16 cellular contexts compared by ENCODE assay signal in the genomic region with DNA sequence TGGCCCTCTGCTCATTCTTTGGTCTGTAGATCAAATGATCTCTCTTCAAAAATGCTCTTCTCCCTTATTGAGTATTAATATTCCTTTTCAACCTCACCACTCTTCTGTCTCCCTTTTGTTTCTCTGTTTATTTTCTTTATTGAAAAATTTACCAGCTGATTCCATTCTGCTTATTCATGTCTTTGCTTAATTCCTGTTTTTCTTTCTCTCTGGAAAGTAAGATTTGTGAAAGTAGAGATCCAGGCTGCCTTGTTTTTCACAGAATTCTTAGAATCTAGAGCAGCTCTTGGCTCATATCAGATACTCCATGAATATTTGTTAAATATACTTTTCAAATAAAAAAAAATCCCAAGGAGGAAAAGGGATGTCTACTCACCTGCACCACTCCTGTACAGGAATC.
A peak's percentile ranks its signal among the peaks of the same experiment; 100 is the strongest.
DNase-seq lines count a peak whose midpoint lies in the region; ATAC-seq and TF ChIP-seq lines count a peak whose summit lies in the region.
"Had no signal": no experiment of that assay in that cellular context is flagged by ENCODE, and none has a peak within 500 bp of the region (broad histone marks: within the 10 kb centered on the region; RNA-seq: fewer than 3 reads in every experiment).

No MANE protein-coding gene starts in this region.

- H3K4me1 Mint-ChIP-seq in activated naive CD8-positive, alpha-beta T cell (ENCODE audit: low read depth), result peaks cover 69% of the 10 kb centered on the region
- H3K4me1 Mint-ChIP-seq in activated naive CD8-positive, alpha-beta T cell treated with anti-CD3 and anti-CD28 coated beads, Interleukin-2, amount 50 U/mL, for 24 hours, result peaks cover 63% of the 10 kb centered on the region
- H3K4me1 Mint-ChIP-seq in central memory CD8-positive, alpha-beta T cell, result peaks cover 42% of the 10 kb centered on the region
- peaks cover 32 to 62% of the 10 kb centered on the region in 2 donors for H3K4me1 Mint-ChIP-seq in stimulated activated naive B cell treated with anti-CD40 and anti-IgM and Interleukin-4, amounts not matched to agents 10 μg/mL and 1 μg/mL and 100 μg/mL, for 72 hours
- H3K4me1 Mint-ChIP-seq: endodermal cell had no signal

- H3K4me3 Mint-ChIP-seq in activated naive CD8-positive, alpha-beta T cell, result no peak overlapping the region
- no peak overlapping the region for H3K4me3 Mint-ChIP-seq in activated naive CD8-positive, alpha-beta T cell treated with anti-CD3 and anti-CD28 coated beads, Interleukin-2, amount 50 U/mL, for 24 hours
- H3K4me3 Mint-ChIP-seq in central memory CD8-positive, alpha-beta T cell, result no peak overlapping the region
- H3K4me3 Mint-ChIP-seq in stimulated activated naive B cell treated with anti-CD40 and anti-IgM and Interleukin-4, amounts not matched to agents 10 μg/mL and 1 μg/mL and 100 μg/mL, for 72 hours, result peak overlapping the region in 1 of 2 donors; percentile 21
- H3K4me3 Mint-ChIP-seq: endodermal cell had no signal

- no peaks in the 10 kb centered on the region for H3K27me3 Mint-ChIP-seq in activated naive CD8-positive, alpha-beta T cell
- H3K27me3 Mint-ChIP-seq in activated naive CD8-positive, alpha-beta T cell treated with anti-CD3 and anti-CD28 coated beads, Interleukin-2, amount 50 U/mL, for 24 hours, result no peaks in the 10 kb centered on the region
- no peaks in the 10 kb centered on the region for H3K27me3 Mint-ChIP-seq in central memory CD8-positive, alpha-beta T cell
- no peaks in the 10 kb centered on the region for H3K27me3 Mint-ChIP-seq in stimulated activated naive B cell treated with anti-CD40 and anti-IgM and Interleukin-4, amounts not matched to agents 10 μg/mL and 1 μg/mL and 100 μg/mL, for 72 hours

- no peaks in the 10 kb centered on the region for H3K9me3 Mint-ChIP-seq in activated naive CD8-positive, alpha-beta T cell (ENCODE audit: low read depth)
- H3K9me3 Mint-ChIP-seq in activated naive CD8-positive, alpha-beta T cell treated with anti-CD3 and anti-CD28 coated beads, Interleukin-2, amount 50 U/mL, for 24 hours, result no peaks in the 10 kb centered on the region
- no peaks in the 10 kb centered on the region for H3K9me3 Mint-ChIP-seq in central memory CD8-positive, alpha-beta T cell
- H3K9me3 Mint-ChIP-seq in stimulated activated naive B cell treated with anti-CD40 and anti-IgM and Interleukin-4, amounts not matched to agents 10 μg/mL and 1 μg/mL and 100 μg/mL, for 72 hours, result no peaks in the 10 kb centered on the region
- H3K9me3 Mint-ChIP-seq: endodermal cell had no signal

- no peak for DNase-seq in activated naive CD8-positive, alpha-beta T cell treated with anti-CD3 and anti-CD28 coated beads, Interleukin-2, amount 50 U/mL, for 24 hours
- DNase-seq in RWPE2 (ENCODE audit: low spot score) (no peak), omental fat pad (ENCODE audit: low spot score) (no peak), NCI-H2081 treated with DMSO at 0.1 percent for 48 hours (lab: John Stamatoyannopoulos, UW) (no peak), cerebellum (ENCODE audit: low spot score) (no peak)
- no peak for DNase-seq in central memory CD8-positive, alpha-beta T cell (ENCODE audit: low spot score in 2 of 2)
- DNase-seq in stimulated activated naive B cell treated with anti-CD40 and anti-IgM and Interleukin-4, amounts not matched to agents 10 μg/mL and 1 μg/mL and 100 μg/mL, for 72 hours, result no peak
- DNase-seq: amygdala; cerebellar nuclear complex; endodermal cell; NCI-H1092 treated with DMSO at 0.1 percent for 48 hours; NCI-H2107; NCI-H510A treated with DMSO at 0.1 percent for 48 hours; stimulated activated CD8-positive, alpha-beta memory T cell treated with anti-CD3 and anti-CD28 coated beads, Interleukin-4, amount 100 ng/mL, for 48 hours; WERI-Rb-1 had no signal

- no peaks in the 10 kb centered on the region for H3K36me3 ChIP-seq in RWPE2 (ENCODE audit: low read depth)
- H3K36me3 ChIP-seq: WERI-Rb-1 had no signal

- H3K36me3 Mint-ChIP-seq in activated naive CD8-positive, alpha-beta T cell, result peaks cover 33% of the 10 kb centered on the region
- H3K36me3 Mint-ChIP-seq in activated naive CD8-positive, alpha-beta T cell treated with anti-CD3 and anti-CD28 coated beads, Interleukin-2, amount 50 U/mL, for 24 hours (ENCODE audit: low read depth), result peaks cover 90% of the 10 kb centered on the region
- H3K36me3 Mint-ChIP-seq in central memory CD8-positive, alpha-beta T cell (ENCODE audit: insufficient read depth), result peaks cover 60% of the 10 kb centered on the region
- H3K36me3 Mint-ChIP-seq in stimulated activated naive B cell treated with anti-CD40 and anti-IgM and Interleukin-4, amounts not matched to agents 10 μg/mL and 1 μg/mL and 100 μg/mL, for 72 hours, result peaks cover 61 to 76% of the 10 kb centered on the region in 2 donors

- no peaks in the 10 kb centered on the region for H3K9me3 ChIP-seq in RWPE2 (ENCODE audit: severe bottlenecking)

- peak overlapping the region; percentile 87 for H3K27ac ChIP-seq in RWPE2 (ENCODE audit: poor library complexity, severe bottlenecking)
- H3K27ac ChIP-seq: WERI-Rb-1 had no signal

- H3K27me3 ChIP-seq in RWPE2 (ENCODE audit: insufficient read depth, poor library complexity, severe bottlenecking), result no peaks in the 10 kb centered on the region

- peaks cover 42% of the 10 kb centered on the region for H3K4me1 ChIP-seq in RWPE2 (ENCODE audit: insufficient read depth, poor library complexity, severe bottlenecking)

- no peak for ATAC-seq in activated naive CD8-positive, alpha-beta T cell treated with anti-CD3 and anti-CD28 coated beads, Interleukin-2, amount 50 U/mL, for 24 hours
- ATAC-seq in RWPE2 (ENCODE audit: low read depth) (no peak), omental fat pad (ENCODE audit: low FRiP score) (no peak)
- ATAC-seq in central memory CD8-positive, alpha-beta T cell (replicated peaks; ENCODE audit: extremely low read depth, poor library complexity, severe bottlenecking), result no peak
- no peak for ATAC-seq in stimulated activated naive B cell treated with anti-CD40 and anti-IgM and Interleukin-4, amounts not matched to agents 10 μg/mL and 1 μg/mL and 100 μg/mL, for 72 hours (replicated peaks)

- no peak overlapping the region for H3K4me3 ChIP-seq in RWPE2 (ENCODE audit: severe bottlenecking)

- TF ChIP-seq CTCF in RWPE2 (IDR thresholded peaks at IDR 0.05; ENCODE audit: poor library complexity, severe bottlenecking) (no peak), omental fat pad (IDR thresholded peaks at IDR 0.05) (no peak)

- H3K27ac Mint-ChIP-seq in activated naive CD8-positive, alpha-beta T cell, result peak overlapping the region; percentile 68
- H3K27ac Mint-ChIP-seq in activated naive CD8-positive, alpha-beta T cell treated with anti-CD3 and anti-CD28 coated beads, Interleukin-2, amount 50 U/mL, for 24 hours, result no peak overlapping the region
- peak overlapping the region; percentile 73 for H3K27ac Mint-ChIP-seq in central memory CD8-positive, alpha-beta T cell (ENCODE audit: low read depth)
- H3K27ac Mint-ChIP-seq in stimulated activated naive B cell treated with anti-CD40 and anti-IgM and Interleukin-4, amounts not matched to agents 10 μg/mL and 1 μg/mL and 100 μg/mL, for 72 hours, result peak overlapping the region; percentile 69
- H3K27ac Mint-ChIP-seq: endodermal cell had no signal
